ENCODE assay signal across 12 cellular contexts in the genomic region with DNA sequence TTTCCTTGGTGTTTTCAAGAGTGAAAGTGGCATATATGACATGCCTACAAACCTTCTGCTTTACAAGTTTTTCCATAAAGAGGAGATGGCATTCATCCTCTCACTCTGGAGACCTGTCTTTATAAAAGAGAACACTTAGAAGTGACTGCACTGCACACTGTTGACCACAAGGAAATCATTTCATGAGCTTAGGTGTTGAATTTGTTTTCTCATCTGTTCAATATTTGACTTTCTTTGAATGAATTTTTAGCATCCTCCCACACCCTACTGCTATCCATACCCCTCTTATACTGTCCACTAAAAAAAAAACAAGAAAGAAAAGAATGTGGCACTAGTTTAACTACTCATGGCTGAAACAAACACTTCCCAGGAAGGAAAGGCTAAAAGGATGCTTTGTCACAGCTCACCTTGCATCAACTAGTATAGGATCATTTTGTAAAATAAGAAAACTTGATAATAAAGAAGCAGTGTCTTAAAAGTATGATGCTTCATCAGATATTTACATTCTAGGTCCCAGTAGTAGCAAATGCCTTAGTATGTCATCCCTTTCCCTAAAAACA.
DNase-seq lines count a peak whose midpoint lies in the region; ATAC-seq and TF ChIP-seq lines count a peak whose summit lies in the region.
"Had no signal": no experiment of that assay in that cellular context is flagged by ENCODE, and none has a peak within 500 bp of the region (broad histone marks: within the 10 kb centered on the region; RNA-seq: fewer than 3 reads in every experiment).

No MANE protein-coding gene starts in this region.

- no peaks in the 10 kb centered on the region for H3K9me3 Mint-ChIP-seq in nephron progenitor cell

- no peak overlapping the region for H3K27ac Mint-ChIP-seq in nephron progenitor cell

- peaks cover 7% of the 10 kb centered on the region for H3K36me3 Mint-ChIP-seq in nephron progenitor cell (ENCODE audit: low read depth)

- TF ChIP-seq CTCF in AG09319 (IDR thresholded peaks at IDR 0.05; ENCODE audit: low read depth, low read length) = peak; percentile 22
- no peak for TF ChIP-seq CTCF in choroid plexus epithelial cell (conservative IDR thresholded peaks at IDR 0.05; ENCODE audit: low read depth, low read length)
- TF ChIP-seq CTCF in nephron progenitor cell (IDR thresholded peaks at IDR 0.05) = peak; percentile 19

- H3K4me1 Mint-ChIP-seq in nephron progenitor cell = no peaks in the 10 kb centered on the region

- DNase-seq in AG09319 (ENCODE audit: extremely low read depth, low read depth) (no peak), choroid plexus epithelial cell (ENCODE audit: low read depth) (peak; percentile 27), nephron progenitor cell (no peak), LoVo (ENCODE audit: low spot score) (no peak), amniotic stem cell (lab: John Stamatoyannopoulos, UW) (no peak), cortex of kidney (lab: John Stamatoyannopoulos, UW) (no peak)
- DNase-seq: activated effector memory CD4-positive, alpha-beta T cell treated with anti-CD3 and anti-CD28 coated beads, Interleukin-2, amount 50 U/mL, for 16 hours; dermis blood vessel endothelial cell; T1000 had no signal

- ATAC-seq in HG02938 (IDR thresholded peaks at IDR 0.05; ENCODE audit: unreplicated experiment) (peak; percentile 48), HG02884 (IDR thresholded peaks at IDR 0.05; ENCODE audit: unreplicated experiment) (no peak)

- H3K27me3 Mint-ChIP-seq in nephron progenitor cell (ENCODE audit: low read depth, poor library complexity) = peaks cover 3% of the 10 kb centered on the region

- no peak overlapping the region for H3K4me3 ChIP-seq in choroid plexus epithelial cell (ENCODE audit: low read depth, low read length)
- H3K4me3 ChIP-seq: right atrium auricular region had no signal

- H3K4me3 Mint-ChIP-seq in nephron progenitor cell = no peak overlapping the region
